Comparison of ENCODE assay signal across 1 cellular context in genomic region chr2:109160714-109161440, GRCh38.
TF ChIP-seq lines count a peak whose summit lies in the region.

No MANE protein-coding gene starts in this region.

TF ChIP-seq in IMR-90, 13 proteins besides CTCF, POLR2A, EP300 and RAD21 (continued from another document):
- TF ChIP-seq USF2 (IDR thresholded peaks at IDR 0.05; ENCODE audit: low read depth, low read length) = no peak
- no peak for TF ChIP-seq SMC3 (IDR thresholded peaks at IDR 0.05; ENCODE audit: low read depth, low read length)
- TF ChIP-seq CHD1 (IDR thresholded peaks at IDR 0.05; ENCODE audit: low read depth, low read length) = no peak
- TF ChIP-seq MAFK (IDR thresholded peaks at IDR 0.05; ENCODE audit: low read depth, low read length) = no peak
- no peak for TF ChIP-seq RCOR1 (IDR thresholded peaks at IDR 0.05; ENCODE audit: insufficient replicate concordance, low read length)
- TF ChIP-seq ELK1 (IDR thresholded peaks at IDR 0.05; ENCODE audit: borderline replicate concordance, low read depth, low read length) = no peak
- no peak for TF ChIP-seq FOS (IDR thresholded peaks at IDR 0.05; ENCODE audit: low read depth, low read length)
- no peak for TF ChIP-seq CEBPB (IDR thresholded peaks at IDR 0.05; ENCODE audit: low read depth, low read length)
- no peak for TF ChIP-seq BHLHE40 (IDR thresholded peaks at IDR 0.05; ENCODE audit: low read depth, low read length)
- no peak for TF ChIP-seq MAZ (IDR thresholded peaks at IDR 0.05; ENCODE audit: borderline replicate concordance, low read depth, low read length)
- TF ChIP-seq NFE2L2 (IDR thresholded peaks at IDR 0.05; ENCODE audit: low read depth, low read length) = no peak
